8 cellular contexts compared by ENCODE assay signal in genomic region chr5:18314192-18314778, GRCh38.
A peak's percentile ranks its signal among the peaks of the same experiment; 100 is the strongest.
DNase-seq lines count a peak whose midpoint lies in the region; ATAC-seq and TF ChIP-seq lines count a peak whose summit lies in the region.

No MANE protein-coding gene starts in this region.

- peaks cover 8 to 14% of the 10 kb centered on the region in 2 experiments for H3K4me1 ChIP-seq in neutrophil (ENCODE audit: control insufficient read depth in 1 of 2, insufficient read depth in 1 of 2, low read depth in 1 of 2, low read length in 1 of 2)

- no peak overlapping the region for H3K27ac ChIP-seq in neutrophil

- POLR2A ChIA-PET in activated CD4-positive, alpha-beta memory T cell treated with anti-CD3 and anti-CD28 coated beads for 36 hours (lab: Charles Lee) = no interaction called here

- H3K4me1 Mint-ChIP-seq in activated CD4-positive, alpha-beta memory T cell treated with anti-CD3 and anti-CD28 coated beads for 36 hours (ENCODE audit: low read depth) = no peaks in the 10 kb centered on the region

- no peaks in the 10 kb centered on the region for H3K9me3 ChIP-seq in neutrophil

- no peak for ATAC-seq in HG03439 (IDR thresholded peaks at IDR 0.05; ENCODE audit: unreplicated experiment)

- H3K9me3 Mint-ChIP-seq in activated CD4-positive, alpha-beta memory T cell treated with anti-CD3 and anti-CD28 coated beads for 36 hours = no peaks in the 10 kb centered on the region

- H3K4me3 ChIP-seq in choroid plexus epithelial cell (ENCODE audit: low read depth, low read length) = no peak overlapping the region
- no peak overlapping the region for H3K4me3 ChIP-seq in neutrophil (ENCODE audit: low read depth in 1 of 2, low read length in 1 of 2)

- no peaks in the 10 kb centered on the region for H3K27me3 ChIP-seq in neutrophil

- intact Hi-C loops in activated CD4-positive, alpha-beta memory T cell treated with anti-CD3 and anti-CD28 coated beads for 36 hours (cut with micrococcal nuclease) = loop anchor here (1.0 kb wide), 1 partner anchor 1098 kb away; no protein-coding TSS in a partner anchor

- H3K27ac Mint-ChIP-seq in activated CD4-positive, alpha-beta memory T cell treated with anti-CD3 and anti-CD28 coated beads for 36 hours = no peak overlapping the region

- TF ChIP-seq CTCF in choroid plexus epithelial cell (conservative IDR thresholded peaks at IDR 0.05; ENCODE audit: low read depth, low read length) (peak; percentile 41), neutrophil (IDR thresholded peaks at IDR 0.05) (peak; percentile 43)

- H3K27me3 Mint-ChIP-seq in activated CD4-positive, alpha-beta memory T cell treated with anti-CD3 and anti-CD28 coated beads for 36 hours = no peaks in the 10 kb centered on the region

- H3K36me3 ChIP-seq in neutrophil = no peaks in the 10 kb centered on the region

- CTCF ChIA-PET in activated CD4-positive, alpha-beta memory T cell treated with anti-CD3 and anti-CD28 coated beads for 36 hours (lab: Charles Lee) = interaction anchor here (1.2 kb wide), 1 partner anchor 1098 kb away, joined by 6 read pairs; no protein-coding TSS in a partner anchor

- peak; percentile 33 for DNase-seq in SKM-1 treated with dmso at 0.1 percent for 144 hours (lab: John Stamatoyannopoulos, UW; ENCODE audit: unreplicated experiment)
- no peak for DNase-seq in SKM-1 (lab: John Stamatoyannopoulos, UW; ENCODE audit: unreplicated experiment)
- peak; percentile 35 to 58 for DNase-seq in NCI-H2081 (lab: John Stamatoyannopoulos, UW)
- DNase-seq in choroid plexus epithelial cell (ENCODE audit: low read depth) = peak; percentile 54
- DNase-seq in activated CD4-positive, alpha-beta memory T cell treated with anti-CD3 and anti-CD28 coated beads for 36 hours = no peak
- no peak for DNase-seq in T-helper 1 cell

- no peaks in the 10 kb centered on the region for H3K36me3 Mint-ChIP-seq in activated CD4-positive, alpha-beta memory T cell treated with anti-CD3 and anti-CD28 coated beads for 36 hours

- H3K4me3 Mint-ChIP-seq in activated CD4-positive, alpha-beta memory T cell treated with anti-CD3 and anti-CD28 coated beads for 36 hours = no peak overlapping the region

Comparison
In these comparisons a context has a peak if more than half of its experiments do, and no peak if none do; other contexts are left out.
1. DNase-seq: peak in SKM-1 treated with dmso at 0.1 percent for 144 hours (single experiment), NCI-H2081 (2 of 2) and choroid plexus epithelial cell (single experiment); none in SKM-1 (single experiment), activated CD4-positive, alpha-beta memory T cell treated with anti-CD3 and anti-CD28 coated beads for 36 hours (single experiment) and T-helper 1 cell (0 of 5).